ENCODE assay signal across 17 cellular contexts in genomic region chr2:240787521-240788472, GRCh38. TPM values are rescaled to one million over a fixed set of nuclear protein-coding genes. Genes with fewer than 3 reads are reported as not detected.
"Had no signal": no experiment of that assay in that cellular context is flagged by ENCODE, and none has a peak within 500 bp of the region (broad histone marks: within the 10 kb centered on the region; RNA-seq: fewer than 3 reads in every experiment).

No MANE protein-coding gene starts in this region.

- ATAC-seq: activated CD8-positive, alpha-beta memory T cell treated with anti-CD3 and anti-CD28 coated beads, Interleukin-2, amount 10 ng/mL, durations not matched to agents 7 days and 5 days; activated T-cell treated with anti-CD3 and anti-CD28 coated beads, Interleukin-2, amount 50 U/mL, for 72 hours; esophagus mucosa; left lobe of liver; right lobe of liver; stimulated activated naive B cell treated with anti-CD40 and anti-IgM and Interleukin-4, amounts not matched to agents 10 μg/mL and 1 μg/mL and 100 μg/mL, for 72 hours had no signal

- H3K36me3 ChIP-seq: breast epithelium, neural progenitor cell, right lobe of liver had no signal

- H3K4me1 Mint-ChIP-seq: activated CD8-positive, alpha-beta memory T cell treated with anti-CD3 and anti-CD28 coated beads, Interleukin-2, amount 10 ng/mL, durations not matched to agents 7 days and 5 days; stimulated activated naive B cell treated with anti-CD40 and anti-IgM and Interleukin-4, amounts not matched to agents 10 μg/mL and 1 μg/mL and 100 μg/mL, for 72 hours had no signal

- H3K4me2 ChIP-seq: neural progenitor cell had no signal

- H3K9me3 ChIP-seq: breast epithelium, right lobe of liver, tibial nerve had no signal

- H3K4me3 ChIP-seq: breast epithelium, dorsolateral prefrontal cortex, neural progenitor cell, right lobe of liver, tibial nerve had no signal

- H3K27ac ChIP-seq: breast epithelium, neural progenitor cell, right lobe of liver had no signal

- H3K4me1 ChIP-seq: breast epithelium, right lobe of liver had no signal

- H3K4me3 Mint-ChIP-seq: activated CD8-positive, alpha-beta memory T cell treated with anti-CD3 and anti-CD28 coated beads, Interleukin-2, amount 10 ng/mL, durations not matched to agents 7 days and 5 days; activated naive CD4-positive, alpha-beta T cell treated with anti-CD3 and anti-CD28 coated beads for 36 hours; activated T-cell treated with anti-CD3 and anti-CD28 coated beads, Interleukin-2, amount 50 U/mL, for 72 hours; neural progenitor cell; stimulated activated naive B cell treated with anti-CD40 and anti-IgM and Interleukin-4, amounts not matched to agents 10 μg/mL and 1 μg/mL and 100 μg/mL, for 72 hours had no signal

- H3K9me3 Mint-ChIP-seq: activated naive CD4-positive, alpha-beta T cell treated with anti-CD3 and anti-CD28 coated beads for 36 hours; activated T-cell treated with anti-CD3 and anti-CD28 coated beads, Interleukin-2, amount 50 U/mL, for 72 hours; neural progenitor cell; stimulated activated naive B cell treated with anti-CD40 and anti-IgM and Interleukin-4, amounts not matched to agents 10 μg/mL and 1 μg/mL and 100 μg/mL, for 72 hours had no signal

- H3K27me3 ChIP-seq: dorsolateral prefrontal cortex, neural progenitor cell, right lobe of liver had no signal

- H3K27me3 Mint-ChIP-seq: activated CD8-positive, alpha-beta memory T cell treated with anti-CD3 and anti-CD28 coated beads, Interleukin-2, amount 10 ng/mL, durations not matched to agents 7 days and 5 days; progenitor cell of endocrine pancreas had no signal

- H3K27ac Mint-ChIP-seq: activated CD8-positive, alpha-beta memory T cell treated with anti-CD3 and anti-CD28 coated beads, Interleukin-2, amount 10 ng/mL, durations not matched to agents 7 days and 5 days; activated naive CD4-positive, alpha-beta T cell treated with anti-CD3 and anti-CD28 coated beads for 36 hours; activated T-cell treated with anti-CD3 and anti-CD28 coated beads, Interleukin-2, amount 50 U/mL, for 72 hours; progenitor cell of endocrine pancreas; stimulated activated naive B cell treated with anti-CD40 and anti-IgM and Interleukin-4, amounts not matched to agents 10 μg/mL and 1 μg/mL and 100 μg/mL, for 72 hours had no signal

- H3K36me3 Mint-ChIP-seq: activated CD8-positive, alpha-beta memory T cell treated with anti-CD3 and anti-CD28 coated beads, Interleukin-2, amount 10 ng/mL, durations not matched to agents 7 days and 5 days; neural progenitor cell; stimulated activated naive B cell treated with anti-CD40 and anti-IgM and Interleukin-4, amounts not matched to agents 10 μg/mL and 1 μg/mL and 100 μg/mL, for 72 hours had no signal

- H2AFZ ChIP-seq: neural progenitor cell had no signal

- DNase-seq: activated CD4-positive, CD25-positive, alpha-beta regulatory T cell; activated CD8-positive, alpha-beta memory T cell treated with anti-CD3 and anti-CD28 coated beads, Interleukin-2, amount 10 ng/mL, durations not matched to agents 7 days and 5 days; activated naive CD4-positive, alpha-beta T cell treated with anti-CD3 and anti-CD28 coated beads for 36 hours; activated T-cell treated with anti-CD3 and anti-CD28 coated beads, Interleukin-2, amount 50 U/mL, for 72 hours; mesendoderm; SHP77; stimulated activated CD4-positive, alpha-beta T cell treated with anti-CD3 and anti-CD28 coated beads, Interleukin-2, amount 100 ng/mL, for 24 hours; stimulated activated naive B cell treated with anti-CD40 and anti-IgM and Interleukin-4, amounts not matched to agents 10 μg/mL and 1 μg/mL and 100 μg/mL, for 72 hours had no signal

RNA-seq across cellular contexts. Expression of gene KIF1A, which starts 32.2 kb away (rescaled TPM):
- total RNA-seq: subcutaneous adipose tissue had no signal
